In the genomic region with DNA sequence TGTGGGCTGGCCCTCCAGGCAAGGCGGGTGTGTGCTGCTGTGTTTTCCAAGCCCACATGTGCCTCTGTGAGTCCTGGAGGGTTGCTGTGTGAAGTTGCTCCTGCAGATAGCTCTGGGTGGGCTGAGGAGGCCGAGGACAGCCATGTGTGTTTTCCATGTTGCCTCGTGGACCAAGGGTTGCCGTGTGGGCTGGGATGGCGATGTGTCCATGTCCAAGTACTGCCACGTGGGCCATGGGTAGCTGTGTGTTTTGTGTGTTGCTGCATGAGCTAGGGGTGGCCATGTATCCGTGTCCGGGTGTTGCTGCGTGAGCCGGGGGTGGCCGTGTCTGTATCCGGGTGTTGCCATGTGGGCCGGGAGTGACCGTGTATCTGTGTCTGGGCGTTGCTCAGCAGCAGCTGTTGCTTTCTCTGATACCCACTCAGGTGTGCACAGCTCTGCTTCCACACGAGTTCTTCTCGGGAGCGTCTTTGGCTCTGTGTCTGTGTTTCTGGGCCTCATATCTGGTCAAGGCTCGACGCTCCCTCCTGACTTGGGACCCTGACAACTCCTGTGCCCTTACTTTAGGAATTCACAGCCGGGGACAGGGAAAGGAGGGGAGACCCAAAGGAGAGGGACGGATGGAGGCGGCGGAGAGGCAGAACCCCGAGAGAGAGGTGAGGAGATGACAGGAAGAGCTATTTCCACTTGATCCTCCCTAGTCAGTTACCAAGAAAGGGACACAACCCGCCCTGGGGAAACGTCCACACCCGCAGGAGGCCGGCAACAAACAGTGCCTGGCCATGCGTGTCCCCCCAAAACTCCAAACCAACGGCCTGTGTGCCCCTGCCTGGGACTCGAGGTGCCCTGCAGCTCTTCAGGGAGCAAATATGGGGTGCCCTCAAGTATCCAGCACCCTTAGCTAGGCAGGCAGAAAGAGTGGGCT, we compare ENCODE assay signal across 13 cellular contexts.
"Had no signal": no experiment of that assay in that cellular context is flagged by ENCODE, and none has a peak within 500 bp of the region (broad histone marks: within the 10 kb centered on the region; RNA-seq: fewer than 3 reads in every experiment).

No MANE protein-coding gene starts in this region.

- H3K36me3 ChIP-seq: gastrocnemius medialis, vagina had no signal

- ATAC-seq: gastrocnemius medialis; left colon; mucosa of descending colon; naive thymus-derived CD4-positive, alpha-beta T cell; stimulated activated effector memory CD8-positive, alpha-beta T cell treated with anti-CD3 and anti-CD28 coated beads, Interleukin-12 subunit alpha, Interleukin-12 subunit beta, amount 100 ng/mL, for 72 hours had no signal

- H3K4me3 ChIP-seq: gastrocnemius medialis, mucosa of descending colon, vagina had no signal

- FAIRE-seq: islet of Langerhans had no signal

- H3K9me3 ChIP-seq: gastrocnemius medialis, mucosa of descending colon, vagina had no signal

- H3K4me1 ChIP-seq: gastrocnemius medialis had no signal

- H3K27me3 ChIP-seq: gastrocnemius medialis, vagina had no signal

- H3K27ac ChIP-seq: gastrocnemius medialis, vagina had no signal

- DNase-seq: activated CD4-positive, alpha-beta T cell treated with anti-CD3 and anti-CD28 coated beads, Interleukin-2, amount 50 U/mL, for 48 hours; activated naive CD4-positive, alpha-beta T cell treated with anti-CD3 and anti-CD28 coated beads, Interleukin-2, amount 50 U/mL, for 16 hours; activated T-cell treated with anti-CD3 and anti-CD28 coated beads, Interleukin-2, amount 50 U/mL, for 1 hour; erythroblast; gastrocnemius medialis; left colon; naive thymus-derived CD4-positive, alpha-beta T cell; stimulated activated CD4-positive, alpha-beta T cell treated with anti-CD3 and anti-CD28 coated beads, Interleukin-12 subunit alpha, Interleukin-12 subunit beta, amount 100 ng/mL, for 4 hours; T1000 had no signal
